Comparison of ENCODE assay signal across 29 cellular contexts in genomic region chr17:73088561-73088960, GRCh38.
"Had no signal": no experiment of that assay in that cellular context is flagged by ENCODE, and none has a peak within 500 bp of the region (broad histone marks: within the 10 kb centered on the region; RNA-seq: fewer than 3 reads in every experiment).

No MANE protein-coding gene starts in this region.

- DNase-seq: activated CD4-positive, alpha-beta memory T cell treated with anti-CD3 and anti-CD28 coated beads for 36 hours; activated CD4-positive, alpha-beta T cell treated with anti-CD3 and anti-CD28 coated beads, Interleukin-2, amount 10 ng/mL, durations not matched to agents 7 days and 5 days; activated CD4-positive, CD25-positive, alpha-beta regulatory T cell; activated CD8-positive, alpha-beta memory T cell treated with anti-CD3 and anti-CD28 coated beads for 24 hours; activated gamma-delta T cell treated with Interleukin-2 at 50 U/mL for 16 hours; activated naive CD4-positive, alpha-beta T cell treated with anti-CD3 and anti-CD28 coated beads, Interleukin-2, amount 10 ng/mL, durations not matched to agents 7 days and 5 days; activated naive CD8-positive, alpha-beta T cell treated with anti-CD3 and anti-CD28 coated beads for 36 hours; activated T-cell treated with anti-CD3 and anti-CD28 coated beads for 4 hours; activated T-cell treated with anti-CD3 and anti-CD28 coated beads, Interleukin-2, amount 50 U/mL, for 48 hours; aorta; MG63; MV-4-11; NCI-H1105; NCI-H1436; NCI-H1694 treated with DMSO at 0.1 percent for 48 hours; NCI-H2029 treated with DMSO at 0.1 percent for 48 hours; NCI-H345; NCI-H510A; NCI-H526 treated with DMSO at 0.1 percent for 48 hours; NCI-H82; OCI-M1; RPMI8226; T-helper 1 cell had no signal

- H3K9me3 ChIP-seq: breast epithelium had no signal

- H3K27ac ChIP-seq: breast epithelium, SK-N-MC, VCaP had no signal

- H3K27me3 Mint-ChIP-seq: activated CD4-positive, alpha-beta memory T cell treated with anti-CD3 and anti-CD28 coated beads for 36 hours; activated CD4-positive, alpha-beta T cell treated with anti-CD3 and anti-CD28 coated beads, Interleukin-2, amount 10 ng/mL, durations not matched to agents 7 days and 5 days; activated naive CD8-positive, alpha-beta T cell treated with anti-CD3 and anti-CD28 coated beads for 36 hours had no signal

- H3K27me3 ChIP-seq: breast epithelium, MG63 had no signal

- H3K4me3 Mint-ChIP-seq: activated CD4-positive, alpha-beta memory T cell treated with anti-CD3 and anti-CD28 coated beads for 36 hours; activated CD4-positive, alpha-beta T cell treated with anti-CD3 and anti-CD28 coated beads, Interleukin-2, amount 10 ng/mL, durations not matched to agents 7 days and 5 days; activated naive CD4-positive, alpha-beta T cell treated with anti-CD3 and anti-CD28 coated beads, Interleukin-2, amount 10 ng/mL, durations not matched to agents 7 days and 5 days; activated naive CD8-positive, alpha-beta T cell treated with anti-CD3 and anti-CD28 coated beads for 36 hours had no signal

- H3K36me3 ChIP-seq: breast epithelium had no signal

- ATAC-seq: Panc1, Right ventricle myocardium inferior had no signal

- H3K4me3 ChIP-seq: breast epithelium, MG63, SK-N-MC had no signal

- H3K27ac Mint-ChIP-seq: activated CD4-positive, alpha-beta memory T cell treated with anti-CD3 and anti-CD28 coated beads for 36 hours; activated CD4-positive, alpha-beta T cell treated with anti-CD3 and anti-CD28 coated beads, Interleukin-2, amount 10 ng/mL, durations not matched to agents 7 days and 5 days; activated naive CD4-positive, alpha-beta T cell treated with anti-CD3 and anti-CD28 coated beads, Interleukin-2, amount 10 ng/mL, durations not matched to agents 7 days and 5 days; activated naive CD8-positive, alpha-beta T cell treated with anti-CD3 and anti-CD28 coated beads for 36 hours; activated T-helper 2 cell treated with anti-CD3 and anti-CD28 coated beads, Interferon-gamma antibody, Interleukin-2, Interleukin-4, amounts not matched to agents 10 μg/mL and 5 μg/mL and 100 μg/mL, durations not matched to agents 14 hours and 24 hours and 36 hours had no signal
